Comparison of ENCODE assay signal across 13 cellular contexts in genomic region chr5:170268884-170269283, GRCh38. TPM values are rescaled to one million over a fixed set of nuclear protein-coding genes. Genes with fewer than 3 reads are reported as not detected.
A peak's percentile ranks its signal among the peaks of the same experiment; 100 is the strongest.
DNase-seq lines count a peak whose midpoint lies in the region; ATAC-seq and TF ChIP-seq lines count a peak whose summit lies in the region.
"Had no signal": no experiment of that assay in that cellular context is flagged by ENCODE, and none has a peak within 500 bp of the region (broad histone marks: within the 10 kb centered on the region; RNA-seq: fewer than 3 reads in every experiment).

No MANE protein-coding gene starts in this region.

- no peak overlapping the region for H4K8ac ChIP-seq in mesenchymal stem cell (ENCODE audit: low read length)

- DNase-seq in stimulated activated naive CD8-positive, alpha-beta T cell treated with anti-CD3 and anti-CD28 coated beads, Interleukin-15, Interleukin-2, amounts not matched to agents 100 U/mL and 50 U/mL, for 24 hours = no peak
- DNase-seq in lung (ENCODE audit: low spot score) (no peak), vagina (ENCODE audit: extremely low spot score in 2 of 2) (no peak), NCI-H2196 treated with DMSO at 0.1 percent for 48 hours (lab: John Stamatoyannopoulos, UW; ENCODE audit: unreplicated experiment) (no peak), mesenchymal stem cell (no peak)
- no peak for DNase-seq in stimulated activated CD4-positive, alpha-beta T cell treated with anti-CD3 and anti-CD28 coated beads, Interleukin-15, amount 100 ng/mL, for 24 hours
- DNase-seq: glutamatergic neuron had no signal

- H3K79me1 ChIP-seq in mesenchymal stem cell (replicated peaks; ENCODE audit: low read length, poor library complexity, severe bottlenecking) = no peaks in the 10 kb centered on the region

- no peaks in the 10 kb centered on the region for H3K27me3 ChIP-seq in lung (ENCODE audit: control insufficient read depth, insufficient read depth)
- no peaks in the 10 kb centered on the region for H3K27me3 ChIP-seq in vagina
- H3K27me3 ChIP-seq in mesenchymal stem cell (ENCODE audit: control insufficient read depth in 1 of 2, insufficient read depth in 1 of 2, low read length in 2 of 2) = peaks cover 22 to 30% of the 10 kb centered on the region in 2 experiments

- H3K4me1 ChIP-seq in lung (ENCODE audit: control insufficient read depth in 2 of 2, insufficient read depth in 2 of 2, low read length in 2 of 2) (peaks cover 0 to 7% of the 10 kb centered on the region in 2 donors), vagina (peaks cover 25% of the 10 kb centered on the region), mesenchymal stem cell (ENCODE audit: control insufficient read depth, insufficient read depth, low read depth, low read length) (no peaks in the 10 kb centered on the region)

- no peaks in the 10 kb centered on the region for H3K27me3 Mint-ChIP-seq in stimulated activated naive CD8-positive, alpha-beta T cell treated with anti-CD3 and anti-CD28 coated beads, Interleukin-15, Interleukin-2, amounts not matched to agents 100 ng/mL and 50 ng/mL, for 24 hours
- no peaks in the 10 kb centered on the region for H3K27me3 Mint-ChIP-seq in activated T-helper 17 cell treated with anti-CD3 and anti-CD28 coated beads, Interleukin-2, amount 50 U/mL, for 72 hours

- H2BK5ac ChIP-seq in mesenchymal stem cell (ENCODE audit: low read depth, low read length, poor library complexity, severe bottlenecking) = no peak overlapping the region

- no peak for TF ChIP-seq CTCF in lung (IDR thresholded peaks at IDR 0.05; ENCODE audit: control extremely low read depth, extremely low read depth)
- TF ChIP-seq CTCF in vagina (IDR thresholded peaks at IDR 0.05) = no peak

- H2AK5ac ChIP-seq in mesenchymal stem cell (ENCODE audit: low read length, severe bottlenecking) = no peak overlapping the region

- H3K4me3 ChIP-seq in lung (no peak overlapping the region), vagina (no peak overlapping the region), mesenchymal stem cell (ENCODE audit: insufficient read depth in 1 of 2, low read depth in 1 of 2, low read length in 2 of 2) (no peak overlapping the region)

- peak overlapping the region; percentile 88 for H3K27ac Mint-ChIP-seq in stimulated activated naive CD8-positive, alpha-beta T cell treated with anti-CD3 and anti-CD28 coated beads, Interleukin-15, Interleukin-2, amounts not matched to agents 100 ng/mL and 50 ng/mL, for 24 hours
- peak overlapping the region; percentile 84 for H3K27ac Mint-ChIP-seq in activated T-helper 17 cell treated with anti-CD3 and anti-CD28 coated beads, Interleukin-2, amount 50 U/mL, for 72 hours

- no peak overlapping the region for H3K14ac ChIP-seq in mesenchymal stem cell (ENCODE audit: low read length in 2 of 2)

- H3K27ac ChIP-seq in lung (ENCODE audit: low read depth in 1 of 2, low read length in 1 of 2) (peak overlapping the region in 1 of 2 donors; percentile 48), vagina (peak overlapping the region; percentile 58), mesenchymal stem cell (ENCODE audit: low read length, poor library complexity, severe bottlenecking) (no peak overlapping the region)

- H3K23ac ChIP-seq in mesenchymal stem cell (ENCODE audit: low read length in 2 of 2) = no peak overlapping the region

- intact Hi-C loops in vagina (cut with DNase I) = loop anchor here (5.0 to 10.0 kb wide), 2 partner anchors 42 to 156 kb away; no protein-coding TSS in a partner anchor

- TF ChIP-seq POLR2A in vagina (IDR thresholded peaks at IDR 0.05) = no peak

- H3K9me3 ChIP-seq in lung (ENCODE audit: control insufficient read depth in 2 of 2, insufficient read depth in 1 of 2, low read length in 1 of 2) (no peaks in the 10 kb centered on the region), vagina (no peaks in the 10 kb centered on the region), mesenchymal stem cell (ENCODE audit: control insufficient read depth, low read length) (no peaks in the 10 kb centered on the region)

- H3K9ac ChIP-seq in mesenchymal stem cell (ENCODE audit: low read length) = no peak overlapping the region

- H3K36me3 Mint-ChIP-seq in stimulated activated naive CD8-positive, alpha-beta T cell treated with anti-CD3 and anti-CD28 coated beads, Interleukin-15, Interleukin-2, amounts not matched to agents 100 ng/mL and 50 ng/mL, for 24 hours (ENCODE audit: low read depth) = peaks cover 92% of the 10 kb centered on the region
- peaks cover 100% of the 10 kb centered on the region for H3K36me3 Mint-ChIP-seq in activated T-helper 17 cell treated with anti-CD3 and anti-CD28 coated beads, Interleukin-2, amount 50 U/mL, for 72 hours (ENCODE audit: low read depth)

- no peak overlapping the region for H3K4me2 ChIP-seq in mesenchymal stem cell (ENCODE audit: low read length, poor library complexity, severe bottlenecking)

- H2AFZ ChIP-seq in mesenchymal stem cell (ENCODE audit: low read depth, low read length) = no peak overlapping the region

- H3K36me3 ChIP-seq in lung (ENCODE audit: control insufficient read depth in 2 of 2, insufficient read depth in 2 of 2, low read length in 2 of 2) (peaks cover 0 to 10% of the 10 kb centered on the region in 2 donors), vagina (no peaks in the 10 kb centered on the region), mesenchymal stem cell (ENCODE audit: control insufficient read depth in 1 of 2, insufficient read depth in 2 of 2, low read depth in 1 of 2, low read length in 2 of 2) (no peaks in the 10 kb centered on the region)

- H3K9me3 Mint-ChIP-seq in stimulated activated naive CD8-positive, alpha-beta T cell treated with anti-CD3 and anti-CD28 coated beads, Interleukin-15, Interleukin-2, amounts not matched to agents 100 ng/mL and 50 ng/mL, for 24 hours = no peaks in the 10 kb centered on the region
- H3K9me3 Mint-ChIP-seq in activated T-helper 17 cell treated with anti-CD3 and anti-CD28 coated beads, Interleukin-2, amount 50 U/mL, for 72 hours = no peaks in the 10 kb centered on the region

- H2BK120ac ChIP-seq in mesenchymal stem cell (ENCODE audit: low read depth, low read length) = no peak overlapping the region

- no peak overlapping the region for H4K91ac ChIP-seq in mesenchymal stem cell (ENCODE audit: low read length)

- peaks cover 96% of the 10 kb centered on the region for H3K4me1 Mint-ChIP-seq in stimulated activated naive CD8-positive, alpha-beta T cell treated with anti-CD3 and anti-CD28 coated beads, Interleukin-15, Interleukin-2, amounts not matched to agents 100 ng/mL and 50 ng/mL, for 24 hours (ENCODE audit: low read depth)
- H3K4me1 Mint-ChIP-seq in activated T-helper 17 cell treated with anti-CD3 and anti-CD28 coated beads, Interleukin-2, amount 50 U/mL, for 72 hours = peaks cover 65% of the 10 kb centered on the region

- peak overlapping the region; percentile 9 for H3K4me3 Mint-ChIP-seq in stimulated activated naive CD8-positive, alpha-beta T cell treated with anti-CD3 and anti-CD28 coated beads, Interleukin-15, Interleukin-2, amounts not matched to agents 100 ng/mL and 50 ng/mL, for 24 hours
- H3K4me3 Mint-ChIP-seq in activated T-helper 17 cell treated with anti-CD3 and anti-CD28 coated beads, Interleukin-2, amount 50 U/mL, for 72 hours = peak overlapping the region; percentile 70

- H3K4ac ChIP-seq in mesenchymal stem cell (ENCODE audit: low read depth in 1 of 2, low read length in 2 of 2) = no peak overlapping the region

- no peak for ATAC-seq in stimulated activated naive CD8-positive, alpha-beta T cell treated with anti-CD3 and anti-CD28 coated beads, Interleukin-15, Interleukin-2, amounts not matched to agents 100 U/mL and 50 U/mL, for 24 hours
- no peak for ATAC-seq in activated T-helper 17 cell treated with anti-CD3 and anti-CD28 coated beads, Interleukin-2, amount 50 U/mL, for 72 hours (replicated peaks)
- ATAC-seq in lung (ENCODE audit: insufficient read depth, low FRiP score) = peak; percentile 78

- H2BK15ac ChIP-seq in mesenchymal stem cell (ENCODE audit: low read depth, poor library complexity, severe bottlenecking) = no peak overlapping the region

- WGBS in lung, 2 donors = 26 to 29% methylated on average over 3 of the region's 3 CpGs
- WGBS in mesenchymal stem cell = 32% methylated on average over 3 of the region's 3 CpGs

- H3K18ac ChIP-seq in mesenchymal stem cell (ENCODE audit: low read depth in 1 of 2, low read length in 2 of 2) = no peak overlapping the region

- H2BK12ac ChIP-seq in mesenchymal stem cell (ENCODE audit: low read length in 2 of 2) = no peak overlapping the region

RNA-seq across cellular contexts. Expression of gene LCP2, which starts 28.7 kb away (rescaled TPM):
- total RNA-seq in activated T-helper 17 cell treated with anti-CD3 and anti-CD28 coated beads, Interleukin-2, amount 50 U/mL, for 72 hours = 100 to 1,000 TPM; 202 to 204 TPM
- total RNA-seq in lung = 10 to 100 TPM; 39.1 to 73.0 TPM
- polyA plus RNA-seq in lung = 100 to 1,000 TPM in 1 of 2 donors, 10 to 100 TPM in 1; 15.6 to 127 TPM
- 25.5 TPM for total RNA-seq in vagina
- 0.10 TPM for polyA plus RNA-seq in mesenchymal stem cell (2013, experiment 1 of 2)
- 0.05 TPM for polyA plus RNA-seq in mesenchymal stem cell (2013, experiment 2 of 2)
- total RNA-seq: chondrocyte, LHCN-M2 had no signal
- polyA plus RNA-seq: BJ had no signal

RNA-seq across cellular contexts. Expression of gene C5orf58, which starts 36.1 kb away (rescaled TPM):
- total RNA-seq in activated T-helper 17 cell treated with anti-CD3 and anti-CD28 coated beads, Interleukin-2, amount 50 U/mL, for 72 hours = not detected
- total RNA-seq in lung (not detected), vagina (not detected)
- polyA plus RNA-seq in lung = under 1 TPM in 1 of 2 donors, not detected in 1; 0.05 TPM
- not detected for polyA plus RNA-seq in mesenchymal stem cell (2013, experiment 1 of 2)
- polyA plus RNA-seq in mesenchymal stem cell (2013, experiment 2 of 2) = not detected
- total RNA-seq: activated CD8-positive, alpha-beta memory T cell treated with anti-CD3 and anti-CD28 coated beads for 36 hours; chondrocyte; LHCN-M2 had no signal
- polyA plus RNA-seq: BJ had no signal
